20 cellular contexts compared by ENCODE assay signal in the genomic region with DNA sequence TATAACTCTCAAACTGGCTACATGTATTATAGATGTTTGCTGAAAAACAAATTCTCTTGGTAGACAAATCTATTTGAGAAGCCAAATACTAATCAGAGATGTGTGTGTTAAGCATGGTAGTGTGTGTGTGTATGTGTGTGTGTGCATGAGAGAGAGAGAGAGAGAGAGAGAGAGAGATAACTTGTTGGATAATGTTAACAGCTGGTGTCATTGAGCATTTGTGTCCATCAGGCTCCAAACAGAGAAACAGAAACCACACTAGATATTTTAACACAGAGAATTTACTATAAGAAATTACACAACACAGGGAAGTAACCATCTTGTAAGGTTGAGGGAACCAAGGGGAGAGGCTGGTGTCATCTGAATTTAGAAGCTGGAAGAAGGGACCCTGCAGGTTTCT. TPM values are rescaled to one million over a fixed set of nuclear protein-coding genes. Genes with fewer than 3 reads are reported as not detected.
DNase-seq lines count a peak whose midpoint lies in the region; ATAC-seq and TF ChIP-seq lines count a peak whose summit lies in the region.
"Had no signal": no experiment of that assay in that cellular context is flagged by ENCODE, and none has a peak within 500 bp of the region (broad histone marks: within the 10 kb centered on the region; RNA-seq: fewer than 3 reads in every experiment).

No MANE protein-coding gene starts in this region.

- H3K36me3 ChIP-seq in lower lobe of right lung = no peaks in the 10 kb centered on the region

- H3K4me1 Mint-ChIP-seq in dendritic cell treated with granulocyte-macrophage colony-stimulating factor and Interleukin-4, amounts not matched to agents 40 ng/mL and 50 ng/mL, for 4 days (ENCODE audit: low read depth) = peaks cover 18% of the 10 kb centered on the region

- peak; percentile 7 for DNase-seq in KBM-7
- DNase-seq in NOMO-1 treated with dmso at 0.1 percent for 144 hours (lab: John Stamatoyannopoulos, UW; ENCODE audit: unreplicated experiment) = peak; percentile 56
- DNase-seq in lower lobe of right lung = no peak
- DNase-seq in RKO (ENCODE audit: low spot score) = no peak
- DNase-seq: ACHN, DMS 273 treated with DMSO at 0.1 percent for 48 hours, GDM1, HCEC 1CT, NCI-H1417, NCI-H187, NCI-H2227 treated with DMSO at 0.1 percent for 48 hours, NCI-H510A treated with DMSO at 0.1 percent for 48 hours, NCI-H82, Right ventricle myocardium superior, SK-N-SH had no signal

- no peaks in the 10 kb centered on the region for H3K27me3 Mint-ChIP-seq in dendritic cell treated with granulocyte-macrophage colony-stimulating factor and Interleukin-4, amounts not matched to agents 40 ng/mL and 50 ng/mL, for 4 days

- H3K27ac Mint-ChIP-seq in dendritic cell treated with granulocyte-macrophage colony-stimulating factor and Interleukin-4, amounts not matched to agents 40 ng/mL and 50 ng/mL, for 4 days = peak overlapping the region; percentile 9
- H3K27ac Mint-ChIP-seq: GM23338 had no signal

- H3K4me1 ChIP-seq in lower lobe of right lung = peaks cover 14% of the 10 kb centered on the region

- in situ Hi-C loops in KBM-7 (cut with MboI; ENCODE audit: low pct_unique_long_range_greater_than_20kb, low sequenced_read_pairs) = no loop called here

- ATAC-seq in GM18502 (IDR thresholded peaks at IDR 0.05; ENCODE audit: poor library complexity, unreplicated experiment) = no peak
- ATAC-seq in lower lobe of right lung = no peak
- no peak for ATAC-seq in GM19351 (IDR thresholded peaks at IDR 0.05; ENCODE audit: unreplicated experiment)
- ATAC-seq: GM23338 had no signal

- H3K27me3 ChIP-seq in lower lobe of right lung (ENCODE audit: low read depth) = no peaks in the 10 kb centered on the region

- H3K4me3 Mint-ChIP-seq in dendritic cell treated with granulocyte-macrophage colony-stimulating factor and Interleukin-4, amounts not matched to agents 40 ng/mL and 50 ng/mL, for 4 days = no peak overlapping the region
- H3K4me3 Mint-ChIP-seq: GM23338 had no signal

- no peaks in the 10 kb centered on the region for H3K9me3 Mint-ChIP-seq in dendritic cell treated with granulocyte-macrophage colony-stimulating factor and Interleukin-4, amounts not matched to agents 40 ng/mL and 50 ng/mL, for 4 days
- H3K9me3 Mint-ChIP-seq: GM23338 had no signal

- H3K27ac ChIP-seq in lower lobe of right lung = no peak overlapping the region
- H3K27ac ChIP-seq: C4-2B had no signal

- H3K36me3 Mint-ChIP-seq in dendritic cell treated with granulocyte-macrophage colony-stimulating factor and Interleukin-4, amounts not matched to agents 40 ng/mL and 50 ng/mL, for 4 days (ENCODE audit: low read depth) = peaks cover 17% of the 10 kb centered on the region

- intact Hi-C loops in dendritic cell treated with granulocyte-macrophage colony-stimulating factor and Interleukin-4, amounts not matched to agents 40 ng/mL and 50 ng/mL, for 4 days (cut with micrococcal nuclease) = no loop called here
- intact Hi-C loops in lower lobe of right lung (cut with DNase I) = no loop called here

- no peak overlapping the region for H3K4me3 ChIP-seq in lower lobe of right lung
- H3K4me3 ChIP-seq: GM23338 had no signal

- no peak for TF ChIP-seq CTCF in lower lobe of right lung (IDR thresholded peaks at IDR 0.05)

- H3K9me3 ChIP-seq in lower lobe of right lung = no peaks in the 10 kb centered on the region
- H3K9me3 ChIP-seq: SK-N-SH had no signal

RNA-seq across cellular contexts. Expression of gene C1QTNF3, which starts 5.1 kb away (rescaled TPM):
- 6.7 TPM for total RNA-seq in lower lobe of right lung

RNA-seq across cellular contexts. Expression of gene AMACR, which starts 40.3 kb away (rescaled TPM):
- total RNA-seq in lower lobe of right lung = 12.2 TPM

Comparison
In these comparisons a context has a peak if more than half of its experiments do, and no peak if none do; other contexts are left out.
1. DNase-seq: peak in KBM-7 (single experiment) and NOMO-1 treated with dmso at 0.1 percent for 144 hours (single experiment); none in lower lobe of right lung (single experiment) and RKO (single experiment).